8 cellular contexts compared by ENCODE assay signal in genomic region chr14:22314183-22314820, GRCh38.
DNase-seq lines count a peak whose midpoint lies in the region; ATAC-seq and TF ChIP-seq lines count a peak whose summit lies in the region.

No MANE protein-coding gene starts in this region.

- H3K4me2 ChIP-seq in OCI-LY3 (ENCODE audit: low read length) = no peak overlapping the region

- no peak overlapping the region for H3K9ac ChIP-seq in OCI-LY3 (ENCODE audit: low read length)

- H3K27ac ChIP-seq in OCI-LY3 (ENCODE audit: low read length) (no peak overlapping the region), left lung (peak overlapping the region in 1 of 2 donors; percentile 26), vagina (no peak overlapping the region)

- ATAC-seq in HG03342 (IDR thresholded peaks at IDR 0.05; ENCODE audit: unreplicated experiment) (peak; percentile 82), left lung (peak; percentile 91), HG02970 (IDR thresholded peaks at IDR 0.05; ENCODE audit: low FRiP score, unreplicated experiment) (no peak)

- no peaks in the 10 kb centered on the region for H3K4me1 ChIP-seq in BE2C
- H3K4me1 ChIP-seq in OCI-LY3 (ENCODE audit: low read length) = peaks cover 14% of the 10 kb centered on the region
- H3K4me1 ChIP-seq in left lung = no peaks in the 10 kb centered on the region
- H3K4me1 ChIP-seq in vagina = no peaks in the 10 kb centered on the region

- no peaks in the 10 kb centered on the region for H3K36me3 ChIP-seq in BE2C
- H3K36me3 ChIP-seq in OCI-LY3 (replicated peaks; ENCODE audit: low read depth, low read length) = no peaks in the 10 kb centered on the region
- no peaks in the 10 kb centered on the region for H3K36me3 ChIP-seq in left lung
- H3K36me3 ChIP-seq in vagina = no peaks in the 10 kb centered on the region

- 0 out of 2 replicates have a peak overlapping the region, but pooled peaks have one; percentile 3 for H2AFZ ChIP-seq in OCI-LY3 (ENCODE audit: low read depth, low read length)

- H3K9me3 ChIP-seq in BE2C = no peaks in the 10 kb centered on the region
- no peaks in the 10 kb centered on the region for H3K9me3 ChIP-seq in OCI-LY3 (ENCODE audit: insufficient read depth, low read length)
- no peaks in the 10 kb centered on the region for H3K9me3 ChIP-seq in left lung
- no peaks in the 10 kb centered on the region for H3K9me3 ChIP-seq in vagina

- H4K20me1 ChIP-seq in OCI-LY3 (ENCODE audit: insufficient read depth, low read length) = no peaks in the 10 kb centered on the region

- in situ Hi-C loops in GM13976 (cut with MboI; ENCODE audit: low sequenced_read_pairs, unreplicated experiment) = loop anchor here (10.0 kb wide), 1 partner anchor 250 kb away; no protein-coding TSS in a partner anchor

- H3K4me3 ChIP-seq in BE2C (ENCODE audit: low read depth, low read length) (no peak overlapping the region), OCI-LY3 (ENCODE audit: low read length) (no peak overlapping the region), cardiac fibroblast (replicated peaks in 1 of 2; ENCODE audit: low read depth in 2 of 2, low read length in 2 of 2) (no peak overlapping the region), left lung (no peak overlapping the region), vagina (no peak overlapping the region)

- peak; percentile 30 for DNase-seq in BE2C
- peak; percentile 70 for DNase-seq in GM13976 (ENCODE audit: low spot score)
- peak; percentile 61 to 75 for DNase-seq in cardiac fibroblast (ENCODE audit: low read depth in 2 of 2)
- DNase-seq in left lung = no peak
- no peak for DNase-seq in vagina (ENCODE audit: extremely low spot score in 2 of 2)

- TF ChIP-seq CTCF in BE2C (IDR thresholded peaks at IDR 0.05; ENCODE audit: low read depth, low read length) (peak; percentile 77), GM13976 (IDR thresholded peaks at IDR 0.05; ENCODE audit: borderline replicate concordance, control extremely low read depth, extremely low read depth, insufficient read depth, missing control alignments) (peak; percentile 58), OCI-LY3 (IDR thresholded peaks at IDR 0.05; ENCODE audit: low read depth, low read length) (peak; percentile 78), cardiac fibroblast (IDR thresholded peaks at IDR 0.05; ENCODE audit: low read depth, low read length) (peak; percentile 55), left lung (IDR thresholded peaks at IDR 0.05) (peak; percentile 49 to 62), vagina (IDR thresholded peaks at IDR 0.05) (peak in 2 of 3 experiments; percentile 41 to 45)

- H3K79me2 ChIP-seq in OCI-LY3 (ENCODE audit: low read length) = no peaks in the 10 kb centered on the region

- peaks cover 9% of the 10 kb centered on the region for H3K27me3 ChIP-seq in BE2C
- peaks cover 11% of the 10 kb centered on the region for H3K27me3 ChIP-seq in OCI-LY3 (ENCODE audit: low read depth, low read length)
- H3K27me3 ChIP-seq in left lung = no peaks in the 10 kb centered on the region
- H3K27me3 ChIP-seq in vagina = no peaks in the 10 kb centered on the region

- TF ChIP-seq POLR2A in vagina (IDR thresholded peaks at IDR 0.05) = no peak

- intact Hi-C loops in left lung (cut with DNase I) = no loop called here
- intact Hi-C loops in vagina (cut with DNase I) = no loop called here

Comparison
In these comparisons a context has a peak if more than half of its experiments do, and no peak if none do; other contexts are left out.
1. DNase-seq: peak in BE2C (single experiment), GM13976 (single experiment) and cardiac fibroblast (2 of 2); none in left lung (0 of 2) and vagina (0 of 2).
2. Peak in every context shown above with its lines, with median percentiles within 50 percentile points of each other: CTCF ChIP-seq.